11 cellular contexts compared by ENCODE assay signal in genomic region chr16:14186954-14187306, GRCh38.
A peak's percentile ranks its signal among the peaks of the same experiment; 100 is the strongest.
DNase-seq lines count a peak whose midpoint lies in the region; ATAC-seq and TF ChIP-seq lines count a peak whose summit lies in the region.
"Had no signal": no experiment of that assay in that cellular context is flagged by ENCODE, and none has a peak within 500 bp of the region (broad histone marks: within the 10 kb centered on the region; RNA-seq: fewer than 3 reads in every experiment).

No MANE protein-coding gene starts in this region.

- no peak overlapping the region for H3K18ac ChIP-seq in neuronal stem cell (ENCODE audit: low read length)

- peak overlapping the region; percentile 68 for H2AFZ ChIP-seq in neuronal stem cell (ENCODE audit: low read length)

- no peak overlapping the region for H3K9ac ChIP-seq in neuronal stem cell (ENCODE audit: low read depth, low read length, poor library complexity)

- H2BK12ac ChIP-seq in neuronal stem cell (ENCODE audit: low read length): no peak overlapping the region

- no peaks in the 10 kb centered on the region for H3K9me3 ChIP-seq in neuronal stem cell (replicated peaks in 1 of 2; ENCODE audit: control insufficient read depth in 2 of 2, insufficient read depth in 1 of 2, low read depth in 1 of 2, low read length in 2 of 2)

- no peak overlapping the region for H3K14ac ChIP-seq in neuronal stem cell (ENCODE audit: low read length)

- no peak overlapping the region for H2BK15ac ChIP-seq in neuronal stem cell (ENCODE audit: low read length)

- peak overlapping the region; percentile 1 for H3K27ac ChIP-seq in neuronal stem cell (replicated peaks; ENCODE audit: low read length)
- H3K27ac ChIP-seq: RWPE1 had no signal

- peak overlapping the region; percentile 50 for H3K4me3 ChIP-seq in fibroblast of villous mesenchyme (ENCODE audit: low read depth, low read length)
- peak overlapping the region in 1 of 2 donors; percentile 53 for H3K4me3 ChIP-seq in neuronal stem cell (ENCODE audit: low read length in 2 of 2)

- intact Hi-C loops in Right ventricle myocardium inferior (cut with DNase I) (loop anchor here (5.0 kb wide), 5 partner anchors 35 to 265 kb away; partner anchors contain the start of gene ERCC4), cardiac septum (cut with DNase I) (loop anchor here (5.0 kb wide), 3 partner anchors 115 to 265 kb away; partner anchors contain the start of genes ERCC4 and MRTFB)

- peak; percentile 62 for ATAC-seq in Right ventricle myocardium inferior

- peaks cover 12 to 20% of the 10 kb centered on the region in 2 donors for H3K4me1 ChIP-seq in neuronal stem cell (ENCODE audit: control insufficient read depth in 2 of 2, insufficient read depth in 1 of 2, low read depth in 1 of 2, low read length in 2 of 2)

- H2BK5ac ChIP-seq in neuronal stem cell (ENCODE audit: low read length): no peak overlapping the region

- H3K4me2 ChIP-seq in neuronal stem cell (ENCODE audit: insufficient read depth, low read length, poor library complexity, severe bottlenecking): no peak overlapping the region

- H3K4ac ChIP-seq in neuronal stem cell (ENCODE audit: low read length): no peak overlapping the region

- TF ChIP-seq CTCF in fibroblast of villous mesenchyme (IDR thresholded peaks at IDR 0.05; ENCODE audit: insufficient read depth, low read depth, low read length): no peak

- no peaks in the 10 kb centered on the region for H3K79me1 ChIP-seq in neuronal stem cell (ENCODE audit: low read depth, low read length)

- no peak overlapping the region for H2BK120ac ChIP-seq in neuronal stem cell (ENCODE audit: low read depth, low read length)

- WGBS in neuronal stem cell (ENCODE audit: extremely low coverage in 2 of 2, insufficient read length in 2 of 2, insufficient replicate concordance in 1 of 2), 2 donors: no CpG with 5 or more reads among the region's 1 CpG

- no peaks in the 10 kb centered on the region for H3K36me3 ChIP-seq in neuronal stem cell (replicated peaks in 1 of 2; ENCODE audit: control insufficient read depth in 2 of 2, insufficient read depth in 2 of 2, low read length in 2 of 2)

- no peaks in the 10 kb centered on the region for H3K27me3 ChIP-seq in neuronal stem cell (ENCODE audit: control insufficient read depth in 3 of 3, insufficient read depth in 3 of 3, low read depth in 1 of 3, low read length in 3 of 3)

- DNase-seq in Right ventricle myocardium inferior (ENCODE audit: missing footprints): no peak
- no peak for DNase-seq in cardiac septum (ENCODE audit: low spot score)
- peak; percentile 14 for DNase-seq in fibroblast of villous mesenchyme (ENCODE audit: low read depth)
- DNase-seq in neuronal stem cell (ENCODE audit: low spot score): no peak
- no peak for DNase-seq in 8988T
- DNase-seq in NCI-H2171 (lab: John Stamatoyannopoulos, UW): no peak
- no peak for DNase-seq in NK-92 (lab: John Stamatoyannopoulos, UW; ENCODE audit: unreplicated experiment)
- no peak for DNase-seq in kidney tubule cell (ENCODE audit: low spot score)
- DNase-seq: activated CD8-positive, alpha-beta memory T cell treated with anti-CD3 and anti-CD28 coated beads, Interleukin-2, amount 50 U/mL, for 4 hours; KG1 had no signal

- no peak overlapping the region for H4K91ac ChIP-seq in neuronal stem cell (ENCODE audit: low read depth, low read length, poor library complexity)

- H2AK5ac ChIP-seq in neuronal stem cell (ENCODE audit: low read depth, low read length): no peak overlapping the region

- H3K23ac ChIP-seq in neuronal stem cell (ENCODE audit: low read depth, low read length, poor library complexity): no peak overlapping the region

- H4K8ac ChIP-seq in neuronal stem cell (ENCODE audit: low read depth, low read length): no peak overlapping the region
